ENCODE assay signal across 1 cellular context in the genomic region with DNA sequence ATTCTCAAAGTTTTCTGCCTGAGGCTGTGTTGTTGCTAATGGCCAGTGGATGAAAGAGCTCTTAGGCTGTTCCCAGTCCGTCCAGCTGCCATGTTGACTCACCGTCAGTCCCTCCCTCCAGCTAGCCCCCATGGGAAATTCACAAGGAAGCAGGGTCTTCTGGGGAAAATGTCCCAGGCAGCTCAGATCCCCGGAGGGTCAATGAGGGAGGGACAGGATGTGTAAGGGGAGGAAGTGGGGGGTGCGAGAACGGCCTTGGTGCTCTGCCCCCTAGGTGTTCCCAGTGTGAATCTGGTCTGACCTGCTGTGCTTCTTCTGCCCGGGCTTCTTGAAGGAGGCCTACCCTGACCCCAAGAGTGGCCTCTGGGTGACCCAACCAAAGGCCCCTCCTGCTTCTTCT.
TF ChIP-seq lines count a peak whose summit lies in the region.

No MANE protein-coding gene starts in this region.

TF ChIP-seq in HepG2, 621 proteins besides CTCF, POLR2A, EP300 and RAD21 (continued from another document):
- TF ChIP-seq PATZ1 (CRISPR knock-in tag; IDR thresholded peaks at IDR 0.05), result peak; percentile 72
- TF ChIP-seq, protein P1, sequence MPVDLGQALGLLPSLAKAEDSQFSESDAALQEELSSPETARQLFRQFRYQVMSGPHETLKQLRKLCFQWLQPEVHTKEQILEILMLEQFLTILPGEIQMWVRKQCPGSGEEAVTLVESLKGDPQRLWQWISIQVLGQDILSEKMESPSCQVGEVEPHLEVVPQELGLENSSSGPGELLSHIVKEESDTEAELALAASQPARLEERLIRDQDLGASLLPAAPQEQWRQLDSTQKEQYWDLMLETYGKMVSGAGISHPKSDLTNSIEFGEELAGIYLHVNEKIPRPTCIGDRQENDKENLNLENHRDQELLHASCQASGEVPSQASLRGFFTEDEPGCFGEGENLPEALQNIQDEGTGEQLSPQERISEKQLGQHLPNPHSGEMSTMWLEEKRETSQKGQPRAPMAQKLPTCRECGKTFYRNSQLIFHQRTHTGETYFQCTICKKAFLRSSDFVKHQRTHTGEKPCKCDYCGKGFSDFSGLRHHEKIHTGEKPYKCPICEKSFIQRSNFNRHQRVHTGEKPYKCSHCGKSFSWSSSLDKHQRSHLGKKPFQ (CRISPR knock-in tag; IDR thresholded peaks at IDR 0.05; ENCODE audit: insufficient replicate concordance), result peak; percentile 43
- no peak for TF ChIP-seq HNRNPH1 (optimal IDR thresholded peaks at IDR 0.05; ENCODE audit: low read depth, low read length)
- TF ChIP-seq ZNF781 (CRISPR knock-in tag; IDR thresholded peaks at IDR 0.05; ENCODE audit: borderline replicate concordance, not compliant biosample characterization), result no peak
- TF ChIP-seq GABPA (IDR thresholded peaks at IDR 0.05; ENCODE audit: low read depth, low read length), result no peak
- peak; percentile 63 for TF ChIP-seq GABPA (CRISPR knock-in tag; IDR thresholded peaks at IDR 0.05; ENCODE audit: low read depth)
- TF ChIP-seq, protein P2, sequence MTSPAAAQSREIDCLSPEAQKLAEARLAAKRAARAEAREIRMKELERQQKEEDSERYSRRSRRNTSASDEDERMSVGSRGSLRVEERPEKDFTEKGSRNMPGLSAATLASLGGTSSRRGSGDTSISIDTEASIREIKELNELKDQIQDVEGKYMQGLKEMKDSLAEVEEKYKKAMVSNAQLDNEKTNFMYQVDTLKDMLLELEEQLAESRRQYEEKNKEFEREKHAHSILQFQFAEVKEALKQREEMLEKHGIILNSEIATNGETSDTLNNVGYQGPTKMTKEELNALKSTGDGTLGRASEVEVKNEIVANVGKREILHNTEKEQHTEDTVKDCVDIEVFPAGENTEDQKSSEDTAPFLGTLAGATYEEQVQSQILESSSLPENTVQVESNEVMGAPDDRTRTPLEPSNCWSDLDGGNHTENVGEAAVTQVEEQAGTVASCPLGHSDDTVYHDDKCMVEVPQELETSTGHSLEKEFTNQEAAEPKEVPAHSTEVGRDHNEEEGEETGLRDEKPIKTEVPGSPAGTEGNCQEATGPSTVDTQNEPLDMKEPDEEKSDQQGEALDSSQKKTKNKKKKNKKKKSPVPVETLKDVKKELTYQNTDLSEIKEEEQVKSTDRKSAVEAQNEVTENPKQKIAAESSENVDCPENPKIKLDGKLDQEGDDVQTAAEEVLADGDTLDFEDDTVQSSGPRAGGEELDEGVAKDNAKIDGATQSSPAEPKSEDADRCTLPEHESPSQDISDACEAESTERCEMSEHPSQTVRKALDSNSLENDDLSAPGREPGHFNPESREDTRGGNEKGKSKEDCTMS (CRISPR knock-in tag; conservative IDR thresholded peaks at IDR 0.05), result no peak
- no peak for TF ChIP-seq KMT2A (CRISPR knock-in tag; IDR thresholded peaks at IDR 0.05)
- peak; percentile 16; the same call in 1 of the 2 replicates for TF ChIP-seq RARA (CRISPR knock-in tag; IDR thresholded peaks at IDR 0.05)
- TF ChIP-seq SP5 (CRISPR knock-in tag; IDR thresholded peaks at IDR 0.05; ENCODE audit: borderline replicate concordance, low read depth), result 0 out of 2 replicates have a peak, but pooled peaks have one; percentile 32
- TF ChIP-seq FOXA1 (IDR thresholded peaks at IDR 0.05), result no peak
- TF ChIP-seq FOXA1 (CRISPR knock-in tag; IDR thresholded peaks at IDR 0.05), result peak; percentile 42; the same call in 1 of the 2 replicates
- TF ChIP-seq, protein P3, sequence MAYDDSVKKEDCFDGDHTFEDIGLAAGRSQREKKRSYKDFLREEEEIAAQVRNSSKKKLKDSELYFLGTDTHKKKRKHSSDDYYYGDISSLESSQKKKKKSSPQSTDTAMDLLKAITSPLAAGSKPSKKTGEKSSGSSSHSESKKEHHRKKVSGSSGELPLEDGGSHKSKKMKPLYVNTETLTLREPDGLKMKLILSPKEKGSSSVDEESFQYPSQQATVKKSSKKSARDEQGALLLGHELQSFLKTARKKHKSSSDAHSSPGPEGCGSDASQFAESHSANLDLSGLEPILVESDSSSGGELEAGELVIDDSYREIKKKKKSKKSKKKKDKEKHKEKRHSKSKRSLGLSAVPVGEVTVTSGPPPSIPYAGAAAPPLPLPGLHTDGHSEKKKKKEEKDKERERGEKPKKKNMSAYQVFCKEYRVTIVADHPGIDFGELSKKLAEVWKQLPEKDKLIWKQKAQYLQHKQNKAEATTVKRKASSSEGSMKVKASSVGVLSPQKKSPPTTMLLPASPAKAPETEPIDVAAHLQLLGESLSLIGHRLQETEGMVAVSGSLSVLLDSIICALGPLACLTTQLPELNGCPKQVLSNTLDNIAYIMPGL (CRISPR knock-in tag; IDR thresholded peaks at IDR 0.05; ENCODE audit: borderline replicate concordance in 1 of 2, low read depth in 1 of 2), result 0 out of 4 replicates have a peak, but pooled peaks of 1 of the 2 experiments have one; percentile 36
- TF ChIP-seq HDAC1 (CRISPR knock-in tag; IDR thresholded peaks at IDR 0.05), result peak; percentile 29; the same call in 1 of the 2 replicates
- TF ChIP-seq, protein P4, sequence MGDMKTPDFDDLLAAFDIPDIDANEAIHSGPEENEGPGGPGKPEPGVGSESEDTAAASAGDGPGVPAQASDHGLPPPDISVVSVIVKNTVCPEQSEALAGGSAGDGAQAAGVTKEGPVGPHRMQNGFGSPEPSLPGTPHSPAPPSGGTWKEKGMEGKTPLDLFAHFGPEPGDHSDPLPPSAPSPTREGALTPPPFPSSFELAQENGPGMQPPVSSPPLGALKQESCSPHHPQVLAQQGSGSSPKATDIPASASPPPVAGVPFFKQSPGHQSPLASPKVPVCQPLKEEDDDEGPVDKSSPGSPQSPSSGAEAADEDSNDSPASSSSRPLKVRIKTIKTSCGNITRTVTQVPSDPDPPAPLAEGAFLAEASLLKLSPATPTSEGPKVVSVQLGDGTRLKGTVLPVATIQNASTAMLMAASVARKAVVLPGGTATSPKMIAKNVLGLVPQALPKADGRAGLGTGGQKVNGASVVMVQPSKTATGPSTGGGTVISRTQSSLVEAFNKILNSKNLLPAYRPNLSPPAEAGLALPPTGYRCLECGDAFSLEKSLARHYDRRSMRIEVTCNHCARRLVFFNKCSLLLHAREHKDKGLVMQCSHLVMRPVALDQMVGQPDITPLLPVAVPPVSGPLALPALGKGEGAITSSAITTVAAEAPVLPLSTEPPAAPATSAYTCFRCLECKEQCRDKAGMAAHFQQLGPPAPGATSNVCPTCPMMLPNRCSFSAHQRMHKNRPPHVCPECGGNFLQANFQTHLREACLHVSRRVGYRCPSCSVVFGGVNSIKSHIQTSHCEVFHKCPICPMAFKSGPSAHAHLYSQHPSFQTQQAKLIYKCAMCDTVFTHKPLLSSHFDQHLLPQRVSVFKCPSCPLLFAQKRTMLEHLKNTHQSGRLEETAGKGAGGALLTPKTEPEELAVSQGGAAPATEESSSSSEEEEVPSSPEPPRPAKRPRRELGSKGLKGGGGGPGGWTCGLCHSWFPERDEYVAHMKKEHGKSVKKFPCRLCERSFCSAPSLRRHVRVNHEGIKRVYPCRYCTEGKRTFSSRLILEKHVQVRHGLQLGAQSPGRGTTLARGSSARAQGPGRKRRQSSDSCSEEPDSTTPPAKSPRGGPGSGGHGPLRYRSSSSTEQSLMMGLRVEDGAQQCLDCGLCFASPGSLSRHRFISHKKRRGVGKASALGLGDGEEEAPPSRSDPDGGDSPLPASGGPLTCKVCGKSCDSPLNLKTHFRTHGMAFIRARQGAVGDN (CRISPR knock-in tag; IDR thresholded peaks at IDR 0.05), result peak; percentile 37
- 0 out of 2 replicates have a peak, but pooled peaks have one; percentile 5 for TF ChIP-seq FOSL2 (CRISPR knock-in tag; IDR thresholded peaks at IDR 0.05)
- 0 out of 2 replicates have a peak, but pooled peaks have one; percentile 15 for TF ChIP-seq RXRB (CRISPR knock-in tag; IDR thresholded peaks at IDR 0.05; ENCODE audit: borderline replicate concordance)
- TF ChIP-seq YY1 (IDR thresholded peaks at IDR 0.05; ENCODE audit: insufficient read depth, insufficient replicate concordance, low read depth, low read length), result peak; percentile 18
- 0 out of 2 replicates have a peak, but pooled peaks have one; percentile 30 for TF ChIP-seq ZNF224 (CRISPR knock-in tag; IDR thresholded peaks at IDR 0.05)
- peak; percentile 11; the same call in 1 of the 2 replicates for TF ChIP-seq ZMYM3 (CRISPR knock-in tag; IDR thresholded peaks at IDR 0.05)
- no peak for TF ChIP-seq ZNF660 (CRISPR knock-in tag; IDR thresholded peaks at IDR 0.05; ENCODE audit: borderline replicate concordance, low read depth)
- no peak for TF ChIP-seq KDM2A (CRISPR knock-in tag; IDR thresholded peaks at IDR 0.05; ENCODE audit: borderline replicate concordance, low read depth)
- no peak for TF ChIP-seq ZNF253 (CRISPR knock-in tag; IDR thresholded peaks at IDR 0.05; ENCODE audit: borderline replicate concordance)
- peak; percentile 41; the same call in 1 of the 2 replicates for TF ChIP-seq SPEN (CRISPR knock-in tag; IDR thresholded peaks at IDR 0.05; ENCODE audit: low read depth)
- TF ChIP-seq IRF9 (CRISPR knock-in tag; IDR thresholded peaks at IDR 0.05; ENCODE audit: borderline replicate concordance), result peak; percentile 59; the same call in 1 of the 2 replicates
- TF ChIP-seq ZNF335 (CRISPR knock-in tag; IDR thresholded peaks at IDR 0.05), result no peak
- TF ChIP-seq TP53 (CRISPR knock-in tag; conservative IDR thresholded peaks at IDR 0.05), result no peak
- TF ChIP-seq ZNF740 (CRISPR knock-in tag; IDR thresholded peaks at IDR 0.05), result peak; percentile 90
- TF ChIP-seq ETV5 (CRISPR knock-in tag; IDR thresholded peaks at IDR 0.05; ENCODE audit: borderline replicate concordance), result peak; percentile 61; the same call in 1 of the 2 replicates
- TF ChIP-seq, protein P5, sequence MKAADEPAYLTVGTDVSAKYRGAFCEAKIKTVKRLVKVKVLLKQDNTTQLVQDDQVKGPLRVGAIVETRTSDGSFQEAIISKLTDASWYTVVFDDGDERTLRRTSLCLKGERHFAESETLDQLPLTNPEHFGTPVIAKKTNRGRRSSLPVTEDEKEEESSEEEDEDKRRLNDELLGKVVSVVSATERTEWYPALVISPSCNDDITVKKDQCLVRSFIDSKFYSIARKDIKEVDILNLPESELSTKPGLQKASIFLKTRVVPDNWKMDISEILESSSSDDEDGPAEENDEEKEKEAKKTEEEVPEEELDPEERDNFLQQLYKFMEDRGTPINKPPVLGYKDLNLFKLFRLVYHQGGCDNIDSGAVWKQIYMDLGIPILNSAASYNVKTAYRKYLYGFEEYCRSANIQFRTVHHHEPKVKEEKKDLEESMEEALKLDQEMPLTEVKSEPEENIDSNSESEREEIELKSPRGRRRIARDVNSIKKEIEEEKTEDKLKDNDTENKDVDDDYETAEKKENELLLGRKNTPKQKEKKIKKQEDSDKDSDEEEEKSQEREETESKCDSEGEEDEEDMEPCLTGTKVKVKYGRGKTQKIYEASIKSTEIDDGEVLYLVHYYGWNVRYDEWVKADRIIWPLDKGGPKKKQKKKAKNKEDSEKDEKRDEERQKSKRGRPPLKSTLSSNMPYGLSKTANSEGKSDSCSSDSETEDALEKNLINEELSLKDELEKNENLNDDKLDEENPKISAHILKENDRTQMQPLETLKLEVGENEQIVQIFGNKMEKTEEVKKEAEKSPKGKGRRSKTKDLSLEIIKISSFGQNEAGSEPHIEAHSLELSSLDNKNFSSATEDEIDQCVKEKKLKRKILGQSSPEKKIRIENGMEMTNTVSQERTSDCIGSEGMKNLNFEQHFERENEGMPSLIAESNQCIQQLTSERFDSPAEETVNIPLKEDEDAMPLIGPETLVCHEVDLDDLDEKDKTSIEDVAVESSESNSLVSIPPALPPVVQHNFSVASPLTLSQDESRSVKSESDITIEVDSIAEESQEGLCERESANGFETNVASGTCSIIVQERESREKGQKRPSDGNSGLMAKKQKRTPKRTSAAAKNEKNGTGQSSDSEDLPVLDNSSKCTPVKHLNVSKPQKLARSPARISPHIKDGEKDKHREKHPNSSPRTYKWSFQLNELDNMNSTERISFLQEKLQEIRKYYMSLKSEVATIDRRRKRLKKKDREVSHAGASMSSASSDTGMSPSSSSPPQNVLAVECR (CRISPR knock-in tag; IDR thresholded peaks at IDR 0.05; ENCODE audit: borderline replicate concordance), result peak; percentile 18; the same call in 1 of the 2 replicates
- TF ChIP-seq HOMEZ (CRISPR knock-in tag; IDR thresholded peaks at IDR 0.05; ENCODE audit: low read depth), result 0 out of 2 replicates have a peak, but pooled peaks have one; percentile 20
- TF ChIP-seq EHMT2 (IDR thresholded peaks at IDR 0.05; ENCODE audit: borderline replicate concordance, low read depth, low read length), result no peak
- TF ChIP-seq ZNF792 (CRISPR knock-in tag; IDR thresholded peaks at IDR 0.05), result 0 out of 2 replicates have a peak, but pooled peaks have one; percentile 11
